In the genomic region with DNA sequence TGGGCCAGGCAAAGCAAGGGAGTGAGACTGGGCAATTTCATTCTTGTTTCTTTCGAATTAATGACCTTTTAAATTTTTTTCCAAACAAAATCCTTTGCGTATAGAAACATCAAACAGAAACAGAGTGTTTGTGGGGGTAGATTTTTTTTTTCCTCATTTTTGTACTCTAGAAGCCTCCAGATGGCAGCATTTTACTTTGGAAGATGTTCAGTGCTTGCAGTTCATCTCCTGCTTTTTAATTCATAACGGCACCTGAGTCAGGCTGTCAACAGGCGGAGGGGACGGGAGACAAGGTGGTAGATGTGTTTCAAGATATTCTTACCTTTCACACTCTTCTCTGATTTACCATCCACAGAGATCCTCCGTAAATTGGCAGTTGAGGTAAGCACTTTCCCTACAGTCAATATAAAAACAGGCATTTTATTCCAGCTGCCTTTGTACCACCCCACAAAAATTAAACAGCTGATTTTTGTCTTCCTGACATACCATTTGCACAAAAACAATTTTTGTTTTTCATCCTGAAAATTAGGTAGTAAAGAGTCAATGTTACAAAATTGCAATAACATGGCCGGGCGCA, we compare ENCODE assay signal across 8 cellular contexts.
DNase-seq lines count a peak whose midpoint lies in the region; ATAC-seq, FAIRE-seq and TF ChIP-seq lines count a peak whose summit lies in the region.

No MANE protein-coding gene starts in this region.

- H3K14ac ChIP-seq in H1 (ENCODE audit: insufficient read length): no peak overlapping the region

- intact Hi-C loops in posterior vena cava (cut with DNase I): no loop called here

- TF ChIP-seq POLR2A in H1 (IDR thresholded peaks at IDR 0.05; ENCODE audit: control extremely low read depth in 1 of 2, low read depth in 2 of 2, low read length in 2 of 2): no peak

- no peak overlapping the region for H4K8ac ChIP-seq in H1 (ENCODE audit: extremely low read depth, insufficient read depth, low read length)

- no peak for TF ChIP-seq EP300 in H1 (IDR thresholded peaks at IDR 0.05; ENCODE audit: borderline replicate concordance in 1 of 2, low read depth in 2 of 2, low read length in 2 of 2)

- H3K4me2 ChIP-seq in H1 (ENCODE audit: insufficient read depth in 1 of 2, low read depth in 2 of 2, low read length in 2 of 2): no peak overlapping the region

- no peaks in the 10 kb centered on the region for H3K36me3 Mint-ChIP-seq in progenitor cell of endocrine pancreas (ENCODE audit: insufficient read depth)
- no peaks in the 10 kb centered on the region for H3K36me3 Mint-ChIP-seq in activated T-cell treated with anti-CD3 and anti-CD28 coated beads, Interleukin-2, amount 50 U/mL, for 24 hours (ENCODE audit: low read depth)
- H3K36me3 Mint-ChIP-seq in activated naive CD8-positive, alpha-beta T cell treated with anti-CD3 and anti-CD28 coated beads for 36 hours: no peaks in the 10 kb centered on the region

- no peak overlapping the region; the same call in 1 of the 2 replicates for H2AFZ ChIP-seq in H1 (ENCODE audit: low read length)

- no peak overlapping the region for H3K4me3 Mint-ChIP-seq in progenitor cell of endocrine pancreas (ENCODE audit: low read depth)
- no peak overlapping the region for H3K4me3 Mint-ChIP-seq in activated T-cell treated with anti-CD3 and anti-CD28 coated beads, Interleukin-2, amount 50 U/mL, for 24 hours
- no peak overlapping the region for H3K4me3 Mint-ChIP-seq in activated naive CD8-positive, alpha-beta T cell treated with anti-CD3 and anti-CD28 coated beads for 36 hours

- H3K79me1 ChIP-seq in H1 (ENCODE audit: low read depth, low read length): no peaks in the 10 kb centered on the region

- no peaks in the 10 kb centered on the region for H3K9me3 ChIP-seq in H1 (ENCODE audit: insufficient read depth in 2 of 2, low read depth in 1 of 2, low read length in 1 of 2)

- no peaks in the 10 kb centered on the region for H3K36me3 ChIP-seq in H1 (ENCODE audit: control insufficient read depth in 2 of 4, insufficient read depth in 4 of 4, low read length in 3 of 4)

- no peak overlapping the region for H3K18ac ChIP-seq in H1 (ENCODE audit: extremely low read depth, low read length)

- no peak overlapping the region for H3K4me3 ChIP-seq in H1 (ENCODE audit: extremely low read depth in 1 of 4, insufficient read depth in 2 of 4, low read depth in 3 of 4, low read length in 4 of 4)

- no peak overlapping the region for H3K56ac ChIP-seq in H1 (replicated peaks; ENCODE audit: insufficient read length, low read depth, low read length)

- no peak overlapping the region for H2BK5ac ChIP-seq in H1 (ENCODE audit: low read depth, low read length)

- H3K27ac ChIP-seq in H1 (ENCODE audit: low read depth, low read length): no peak overlapping the region

- H2BK20ac ChIP-seq in H1 (ENCODE audit: low read length): no peak overlapping the region

- no peak overlapping the region for H3K23ac ChIP-seq in H1 (ENCODE audit: insufficient read length)

- peak; percentile 64 for ATAC-seq in GM21526 (IDR thresholded peaks at IDR 0.05; ENCODE audit: low FRiP score, unreplicated experiment)

- H4K5ac ChIP-seq in H1 (ENCODE audit: insufficient read length, low read depth, low read length): no peak overlapping the region

- no peak overlapping the region for H2BK15ac ChIP-seq in H1 (ENCODE audit: low read length)

- H3K4me1 ChIP-seq in H1 (replicated peaks in 1 of 4; ENCODE audit: control insufficient read depth in 3 of 4, insufficient read depth in 4 of 4, low read length in 3 of 4): no peaks in the 10 kb centered on the region

- no peak overlapping the region for H2BK12ac ChIP-seq in H1 (ENCODE audit: low read depth, low read length)

- no peaks in the 10 kb centered on the region for H3K79me2 ChIP-seq in H1 (ENCODE audit: control insufficient read depth in 1 of 2, insufficient read depth in 2 of 2, low read length in 2 of 2)

- no peak overlapping the region for H3K4ac ChIP-seq in H1 (replicated peaks; ENCODE audit: insufficient read length, low read depth, low read length)

- FAIRE-seq in D721Med (lab: Jason Lieb, UNC) (no peak), H1 (lab: Jason Lieb, UNC) (peak; percentile 50)

- no peaks in the 10 kb centered on the region for H3K27me3 Mint-ChIP-seq in progenitor cell of endocrine pancreas
- peaks cover 19% of the 10 kb centered on the region for H3K27me3 Mint-ChIP-seq in activated T-cell treated with anti-CD3 and anti-CD28 coated beads, Interleukin-2, amount 50 U/mL, for 24 hours
- H3K27me3 Mint-ChIP-seq in activated naive CD8-positive, alpha-beta T cell treated with anti-CD3 and anti-CD28 coated beads for 36 hours: peaks cover 22% of the 10 kb centered on the region

- H3K4me1 Mint-ChIP-seq in progenitor cell of endocrine pancreas (ENCODE audit: low read depth): no peaks in the 10 kb centered on the region
- no peaks in the 10 kb centered on the region for H3K4me1 Mint-ChIP-seq in activated T-cell treated with anti-CD3 and anti-CD28 coated beads, Interleukin-2, amount 50 U/mL, for 24 hours (ENCODE audit: low read depth)
- no peaks in the 10 kb centered on the region for H3K4me1 Mint-ChIP-seq in activated naive CD8-positive, alpha-beta T cell treated with anti-CD3 and anti-CD28 coated beads for 36 hours

- TF ChIP-seq RAD21 in H1 (IDR thresholded peaks at IDR 0.05 in 1 of 2, conservative IDR thresholded peaks at IDR 0.05 in 1 of 2; ENCODE audit: low read depth in 2 of 2, low read length in 2 of 2): peak; percentile 76 to 77

- peak; percentile 55 for TF ChIP-seq CTCF in D721Med (IDR thresholded peaks at IDR 0.05; ENCODE audit: insufficient read depth, missing control alignments)
- peak in 2 of 3 experiments; percentile 23 to 28; a peak in 2 of 4 replicates for TF ChIP-seq CTCF in H1 (IDR thresholded peaks at IDR 0.05; ENCODE audit: control extremely low read depth in 1 of 3, insufficient read depth in 1 of 3, low read depth in 1 of 3, low read length in 3 of 3)
- TF ChIP-seq CTCF in progenitor cell of endocrine pancreas (IDR thresholded peaks at IDR 0.05; ENCODE audit: unreplicated experiment): peak; percentile 57

- H4K20me1 ChIP-seq in H1 (replicated peaks in 1 of 2; ENCODE audit: control insufficient read depth in 1 of 2, insufficient read depth in 2 of 2, low read length in 2 of 2): no peaks in the 10 kb centered on the region

- H3K27me3 ChIP-seq in H1 (replicated peaks in 1 of 4; ENCODE audit: control insufficient read depth in 3 of 4, extremely low read depth in 1 of 4, insufficient read depth in 3 of 4, low read length in 3 of 4): no peaks in the 10 kb centered on the region

- 80% methylated on average over 8 of the region's 8 CpGs; no CpG with 5 or more reads in 1 of the 2 experiments for WGBS in H1 (ENCODE audit: extremely low coverage in 1 of 2, insufficient coverage in 1 of 2, insufficient read length in 1 of 2, insufficient replicate concordance in 2 of 2, low coverage in 1 of 2, low lambda C conversion rate in 2 of 2, missing lambda C conversion rate in 1 of 2), 2 experiments

- POLR2A ChIA-PET in H1 (lab: Charles Lee; ENCODE audit: partially characterized antibody): no interaction called here

- H3K9me3 Mint-ChIP-seq in progenitor cell of endocrine pancreas (ENCODE audit: low read depth): no peaks in the 10 kb centered on the region
- H3K9me3 Mint-ChIP-seq in activated T-cell treated with anti-CD3 and anti-CD28 coated beads, Interleukin-2, amount 50 U/mL, for 24 hours: no peaks in the 10 kb centered on the region
- no peaks in the 10 kb centered on the region for H3K9me3 Mint-ChIP-seq in activated naive CD8-positive, alpha-beta T cell treated with anti-CD3 and anti-CD28 coated beads for 36 hours

- H3K23me2 ChIP-seq in H1 (ENCODE audit: low read depth, low read length): no peaks in the 10 kb centered on the region

- DNase-seq in D721Med (ENCODE audit: insufficient read length, low spot score): no peak
- peak; percentile 30 for DNase-seq in NCI-H2227 treated with DMSO at 0.1 percent for 48 hours (lab: John Stamatoyannopoulos, UW)
- DNase-seq in H1 (ENCODE audit: low read depth in 1 of 2, low spot score in 2 of 2): peak in 1 of 2 experiments; percentile 5
- no peak for DNase-seq in progenitor cell of endocrine pancreas (ENCODE audit: low spot score, unreplicated experiment)
- no peak for DNase-seq in activated T-cell treated with anti-CD3 and anti-CD28 coated beads, Interleukin-2, amount 50 U/mL, for 24 hours
- no peak for DNase-seq in activated naive CD8-positive, alpha-beta T cell treated with anti-CD3 and anti-CD28 coated beads for 36 hours
- no peak for DNase-seq in posterior vena cava (ENCODE audit: low spot score)

- no peak overlapping the region for H2AK5ac ChIP-seq in H1 (ENCODE audit: low read depth, low read length)

- CTCF ChIA-PET in H1 (lab: Charles Lee; ENCODE audit: partially characterized antibody): interaction anchor here (0.9 to 1.0 kb wide), 3 partner anchors 42 to 424 kb away, joined by 3 to 5 read pairs (median 4); no protein-coding TSS in a partner anchor

- no peak overlapping the region for H3K9ac ChIP-seq in H1 (replicated peaks in 1 of 4; ENCODE audit: extremely low read depth in 1 of 4, low read depth in 3 of 4, low read length in 3 of 4)

- H4K91ac ChIP-seq in H1 (replicated peaks; ENCODE audit: insufficient read length, low read length): no peak overlapping the region

- no peak overlapping the region for H2BK120ac ChIP-seq in H1 (replicated peaks; ENCODE audit: low read depth, low read length)

- no peak overlapping the region for H3K27ac Mint-ChIP-seq in progenitor cell of endocrine pancreas
- no peak overlapping the region for H3K27ac Mint-ChIP-seq in activated T-cell treated with anti-CD3 and anti-CD28 coated beads, Interleukin-2, amount 50 U/mL, for 24 hours
- H3K27ac Mint-ChIP-seq in activated naive CD8-positive, alpha-beta T cell treated with anti-CD3 and anti-CD28 coated beads for 36 hours: no peak overlapping the region

TF ChIP-seq in H1, 55 proteins besides CTCF, POLR2A, EP300 and RAD21:
- TF ChIP-seq JUND (IDR thresholded peaks at IDR 0.05; ENCODE audit: low read length) (no peak), SIX5 (IDR thresholded peaks at IDR 0.05; ENCODE audit: low read depth, low read length) (no peak), TAF1 (IDR thresholded peaks at IDR 0.05; ENCODE audit: low read depth, low read length) (no peak), SP1 (IDR thresholded peaks at IDR 0.05; ENCODE audit: low read depth, low read length) (no peak), JUN (IDR thresholded peaks at IDR 0.05; ENCODE audit: low read depth, low read length) (no peak), NRF1 (IDR thresholded peaks at IDR 0.05; ENCODE audit: low read depth, low read length) (no peak)
